ENCODE assay signal across 10 cellular contexts in genomic region chr2:136362676-136363390, GRCh38.
DNase-seq lines count a peak whose midpoint lies in the region; ATAC-seq, FAIRE-seq and TF ChIP-seq lines count a peak whose summit lies in the region.
"Had no signal": no experiment of that assay in that cellular context is flagged by ENCODE, and none has a peak within 500 bp of the region (broad histone marks: within the 10 kb centered on the region; RNA-seq: fewer than 3 reads in every experiment).

No MANE protein-coding gene starts in this region.

- H3K4me3 Mint-ChIP-seq in central memory CD8-positive, alpha-beta T cell = no peak overlapping the region

- no peaks in the 10 kb centered on the region for H3K36me3 ChIP-seq in kidney (ENCODE audit: control insufficient read depth in 1 of 2, insufficient read depth in 2 of 2, low read length in 2 of 2)

- no peak overlapping the region for H3K27ac ChIP-seq in kidney (ENCODE audit: low read depth in 2 of 2, low read length in 2 of 2)

- H3K9me3 Mint-ChIP-seq in central memory CD8-positive, alpha-beta T cell = peaks cover 5% of the 10 kb centered on the region

- FAIRE-seq in kidney (lab: Jason Lieb, UNC) (no peak), RCC 7860 (lab: Jason Lieb, UNC) (no peak)

- no peaks in the 10 kb centered on the region for H3K4me1 ChIP-seq in kidney (ENCODE audit: control insufficient read depth in 1 of 2, insufficient read depth in 1 of 2, low read depth in 1 of 2, low read length in 2 of 2)

- H3K9ac ChIP-seq in kidney (ENCODE audit: low read length in 2 of 2) = no peak overlapping the region

- H3K27ac Mint-ChIP-seq in central memory CD8-positive, alpha-beta T cell (ENCODE audit: low read depth) = no peak overlapping the region

- no peak for DNase-seq in central memory CD8-positive, alpha-beta T cell (ENCODE audit: low spot score in 2 of 2)
- DNase-seq in kidney (no peak), DMS114 treated with DMSO at 0.1 percent for 48 hours (lab: John Stamatoyannopoulos, UW; ENCODE audit: unreplicated experiment) (no peak), NCI-H1436 treated with DMSO at 0.1 percent for 48 hours (lab: John Stamatoyannopoulos, UW) (no peak), RCC 7860 (ENCODE audit: low spot score) (no peak)
- DNase-seq: hypothalamus, NCI-H2227 treated with DMSO at 0.1 percent for 48 hours had no signal

- H3K27me3 Mint-ChIP-seq in central memory CD8-positive, alpha-beta T cell = no peaks in the 10 kb centered on the region

- ATAC-seq in GM18508 (IDR thresholded peaks at IDR 0.05; ENCODE audit: insufficient read depth, unreplicated experiment) = peak; percentile 97
- peak; percentile 99 for ATAC-seq in GM21381 (IDR thresholded peaks at IDR 0.05; ENCODE audit: unreplicated experiment)
- ATAC-seq in HG03354 (IDR thresholded peaks at IDR 0.05; ENCODE audit: poor library complexity, severe bottlenecking, unreplicated experiment) = peak; percentile 98
- ATAC-seq in central memory CD8-positive, alpha-beta T cell (replicated peaks; ENCODE audit: extremely low read depth, poor library complexity, severe bottlenecking) = peak; percentile 85

- intact Hi-C loops in kidney (cut with DNase I) = no loop called here

- H3K4me1 Mint-ChIP-seq in central memory CD8-positive, alpha-beta T cell = peaks cover 16% of the 10 kb centered on the region

- H3K4me3 ChIP-seq in kidney (ENCODE audit: low read length in 2 of 2) = no peak overlapping the region

- TF ChIP-seq CTCF in kidney (IDR thresholded peaks at IDR 0.05; ENCODE audit: borderline replicate concordance, extremely low read depth, insufficient read depth) = no peak

- H3K36me3 Mint-ChIP-seq in central memory CD8-positive, alpha-beta T cell (ENCODE audit: insufficient read depth) = no peaks in the 10 kb centered on the region

- peaks cover 0 to 2% of the 10 kb centered on the region in 2 donors for H3K9me3 ChIP-seq in kidney (ENCODE audit: control insufficient read depth in 1 of 2, low read length in 2 of 2)
